ENCODE assay signal across 20 cellular contexts in genomic region chr20:41671143-41671542, GRCh38.
"Had no signal": no experiment of that assay in that cellular context is flagged by ENCODE, and none has a peak within 500 bp of the region (broad histone marks: within the 10 kb centered on the region; RNA-seq: fewer than 3 reads in every experiment).

No MANE protein-coding gene starts in this region.

- H3K4me1 ChIP-seq: adrenal gland, sigmoid colon, upper lobe of left lung had no signal

- H3K36me3 ChIP-seq: adrenal gland, sigmoid colon, upper lobe of left lung had no signal

- H3K9me3 ChIP-seq: adrenal gland, sigmoid colon, upper lobe of left lung had no signal

- ATAC-seq: activated CD8-positive, alpha-beta T cell treated with anti-CD3 and anti-CD28 coated beads, Interleukin-2, amount 10 ng/mL, durations not matched to agents 7 days and 5 days; esophagus mucosa; left ventricle myocardium superior; natural killer cell had no signal

- H3K27ac ChIP-seq: adrenal gland, sigmoid colon, upper lobe of left lung, VCaP had no signal

- H3K4me3 ChIP-seq: adrenal gland, sigmoid colon, upper lobe of left lung had no signal

- DNase-seq: activated CD4-positive, alpha-beta T cell treated with anti-CD3 and anti-CD28 coated beads, Interleukin-2, amount 50 U/mL, for 1 hour; activated CD4-positive, CD25-positive, alpha-beta regulatory T cell treated with anti-CD3 and anti-CD28 coated beads, Interleukin-2, amount 50 U/mL, for 72 hours; activated CD8-positive, alpha-beta T cell treated with anti-CD3 and anti-CD28 coated beads, Interleukin-2, amount 10 ng/mL, durations not matched to agents 7 days and 5 days; activated naive CD4-positive, alpha-beta T cell; adrenal gland; central memory CD4-positive, alpha-beta T cell; effector memory CD4-positive, alpha-beta T cell; glutamatergic neuron; hippocampal formation; left ventricle myocardium superior; mammary epithelial cell; midbrain; natural killer cell; retina; sigmoid colon; stimulated activated CD4-positive, alpha-beta T cell treated with anti-CD3 and anti-CD28 coated beads, Interleukin-4, amount 100 ng/mL, for 1 hour; stimulated activated naive CD4-positive, alpha-beta T cell treated with Interleukin-2 at 50 U/mL for 16 hours; upper lobe of left lung had no signal

- H3K27me3 ChIP-seq: upper lobe of left lung had no signal
